18 cellular contexts compared by ENCODE assay signal in genomic region chr5:115435776-115436712, GRCh38.
A peak's percentile ranks its signal among the peaks of the same experiment; 100 is the strongest.
DNase-seq lines count a peak whose midpoint lies in the region; ATAC-seq, FAIRE-seq and TF ChIP-seq lines count a peak whose summit lies in the region.
"Had no signal": no experiment of that assay in that cellular context is flagged by ENCODE, and none has a peak within 500 bp of the region (broad histone marks: within the 10 kb centered on the region; RNA-seq: fewer than 3 reads in every experiment).

No MANE protein-coding gene starts in this region.

- no peak for ATAC-seq in HG03354 (IDR thresholded peaks at IDR 0.05; ENCODE audit: poor library complexity, severe bottlenecking, unreplicated experiment)
- ATAC-seq: left colon, WTC11 had no signal

- no TSS peak for BruUV-seq in PC-9 (replicated peaks; lab: Mats Ljungman, UMichigan)

- H3K36me3 ChIP-seq in PC-9 (ENCODE audit: low read depth) = no peaks in the 10 kb centered on the region
- H3K36me3 ChIP-seq in Peyer's patch = no peaks in the 10 kb centered on the region
- H3K36me3 ChIP-seq: tibial nerve had no signal

- peak overlapping the region; percentile 26; the same call in 1 of the 2 replicates for H2AFZ ChIP-seq in PC-9

- H3K4me2 ChIP-seq in PC-9 = peak overlapping the region; percentile 58

- intact Hi-C loops in PC-9 (cut with micrococcal nuclease; ENCODE audit: unreplicated experiment) = no loop called here

- FAIRE-seq in H54 (lab: Jason Lieb, UNC) (peak; percentile 70), D721Med (lab: Jason Lieb, UNC) (no peak)
- FAIRE-seq: GM12891 had no signal

- no peaks in the 10 kb centered on the region for H4K20me1 ChIP-seq in PC-9 (ENCODE audit: insufficient read depth)

- H3K4me1 ChIP-seq in PC-9 (replicated peaks; ENCODE audit: insufficient read depth) (peaks cover 76% of the 10 kb centered on the region), Peyer's patch (no peaks in the 10 kb centered on the region)

- H3K9me2 ChIP-seq in PC-9 (ENCODE audit: insufficient read depth) = no peaks in the 10 kb centered on the region

- H3K4me3 ChIP-seq in PC-9 (no peak overlapping the region), Peyer's patch (no peak overlapping the region)
- H3K4me3 ChIP-seq: tibial nerve had no signal

- peaks cover 25% of the 10 kb centered on the region for H3F3A ChIP-seq in PC-9 (ENCODE audit: insufficient read depth, low read depth)

- CTCF ChIA-PET in PC-9 (lab: Charles Lee) = no interaction called here

- H3K9me3 ChIP-seq in PC-9 (ENCODE audit: insufficient read depth, low read depth) (peaks cover 20% of the 10 kb centered on the region), Peyer's patch (peaks cover 0 to 3% (median 0%) of the 10 kb centered on the region in 4 donors)

- POLR2A ChIA-PET in PC-9 (lab: Charles Lee; ENCODE audit: unreplicated experiment) = interaction anchor here (0.6 to 0.7 kb wide), 2 partner anchors 17 to 80 kb away, joined by 4 read pairs; no protein-coding TSS in a partner anchor

- H3K27me3 ChIP-seq in PC-9 (ENCODE audit: insufficient read depth, low read depth) = no peaks in the 10 kb centered on the region
- H3K27me3 ChIP-seq in Peyer's patch = no peaks in the 10 kb centered on the region
- H3K27me3 ChIP-seq: tibial nerve had no signal

- H3K79me2 ChIP-seq in PC-9 (ENCODE audit: low read depth) = no peaks in the 10 kb centered on the region

- TF ChIP-seq POLR2A in H54 (IDR thresholded peaks at IDR 0.05; ENCODE audit: low read depth, low read length) (no peak), Peyer's patch (IDR thresholded peaks at IDR 0.05) (no peak)

- H3K27ac ChIP-seq in PC-9 (peak overlapping the region; percentile 83), Peyer's patch (no peak overlapping the region)
- H3K27ac ChIP-seq: HL-60, tibial nerve had no signal

- no peak for TF ChIP-seq CTCF in PC-9 (conservative IDR thresholded peaks at IDR 0.05)
- no peak for TF ChIP-seq CTCF in Peyer's patch (IDR thresholded peaks at IDR 0.05)
- no peak for TF ChIP-seq CTCF in D721Med (IDR thresholded peaks at IDR 0.05; ENCODE audit: insufficient read depth, missing control alignments)

- peak; percentile 3 for DNase-seq in DMS79 (lab: John Stamatoyannopoulos, UW)
- DNase-seq in H54 (ENCODE audit: insufficient read length, low spot score) = no peak
- peak in 1 of 2 experiments; percentile 73 for DNase-seq in PC-9
- peak; percentile 65 for DNase-seq in fibroblast of peridontal ligament (ENCODE audit: extremely low read depth)
- no peak for DNase-seq in Peyer's patch
- DNase-seq in D721Med (ENCODE audit: insufficient read length, low spot score) = no peak
- DNase-seq in CD1c-positive myeloid dendritic cell (ENCODE audit: extremely low spot score) = no peak
- DNase-seq: activated naive CD4-positive, alpha-beta T cell; DND-41; endodermal cell; left colon; NCI-H2029 treated with DMSO at 0.1 percent for 48 hours; stimulated activated CD4-positive, alpha-beta T cell treated with anti-CD3 and anti-CD28 coated beads, Interleukin-15, amount 100 ng/mL, for 24 hours had no signal

Comparison
In these comparisons a context has a peak if more than half of its experiments do, and no peak if none do; other contexts are left out.
1. DNase-seq: peak in DMS79 (single experiment) and fibroblast of peridontal ligament (single experiment); none in H54 (single experiment), Peyer's patch (0 of 3), D721Med (single experiment) and CD1c-positive myeloid dendritic cell (single experiment).